Comparison of ENCODE assay signal across 25 cellular contexts in genomic region chr10:21719502-21719901, GRCh38.
"Had no signal": no experiment of that assay in that cellular context is flagged by ENCODE, and none has a peak within 500 bp of the region (broad histone marks: within the 10 kb centered on the region; RNA-seq: fewer than 3 reads in every experiment).

No MANE protein-coding gene starts in this region.

- H3K9me3 Mint-ChIP-seq: activated CD4-positive, alpha-beta T cell treated with anti-CD3 and anti-CD28 coated beads, Interleukin-2, amount 10 ng/mL, durations not matched to agents 24 days and 14 days; activated CD8-positive, alpha-beta T cell treated with anti-CD3 and anti-CD28 coated beads for 36 hours; activated naive CD4-positive, alpha-beta T cell treated with anti-CD3 and anti-CD28 coated beads, Interleukin-2, amount 50 U/mL, for 72 hours; activated T-helper 1 cell treated with anti-CD3 and anti-CD28 coated beads, Interleukin-12 subunit alpha, Interleukin-12 subunit beta, Interleukin-2, Interleukin-4 antibody, amounts not matched to agents 30 ng/mL and 10 ng/mL and 1 ng/mL, durations not matched to agents 14 hours and 24 hours and 36 hours; effector memory CD8-positive, alpha-beta T cell; natural killer cell treated with Interleukin-12 subunit alpha and Interleukin-12 subunit beta and Interleukin-15 and Interleukin-18, amount 100 ng/mL, for 72 hours; T-helper 2 cell treated with Interferon-gamma antibody and Interleukin-4, amounts not matched to agents 5 μg/mL and 100 μg/mL, for 36 hours had no signal

- H3K27me3 Mint-ChIP-seq: activated CD4-positive, alpha-beta T cell treated with anti-CD3 and anti-CD28 coated beads, Interleukin-2, amount 10 ng/mL, durations not matched to agents 24 days and 14 days; activated CD8-positive, alpha-beta memory T cell treated with anti-CD3 and anti-CD28 coated beads, Interleukin-2, amount 10 ng/mL, durations not matched to agents 7 days and 5 days; activated CD8-positive, alpha-beta T cell treated with anti-CD3 and anti-CD28 coated beads for 36 hours; effector memory CD8-positive, alpha-beta T cell; natural killer cell treated with Interleukin-12 subunit alpha and Interleukin-12 subunit beta and Interleukin-15 and Interleukin-18, amount 100 ng/mL, for 72 hours had no signal

- H3K27ac Mint-ChIP-seq: activated CD4-positive, alpha-beta T cell treated with anti-CD3 and anti-CD28 coated beads, Interleukin-2, amount 10 ng/mL, durations not matched to agents 24 days and 14 days; activated CD8-positive, alpha-beta memory T cell treated with anti-CD3 and anti-CD28 coated beads, Interleukin-2, amount 10 ng/mL, durations not matched to agents 7 days and 5 days; activated CD8-positive, alpha-beta T cell treated with anti-CD3 and anti-CD28 coated beads for 36 hours; activated naive CD4-positive, alpha-beta T cell treated with anti-CD3 and anti-CD28 coated beads, Interleukin-2, amount 50 U/mL, for 72 hours; activated T-helper 1 cell treated with anti-CD3 and anti-CD28 coated beads, Interleukin-12 subunit alpha, Interleukin-12 subunit beta, Interleukin-2, Interleukin-4 antibody, amounts not matched to agents 30 ng/mL and 10 ng/mL and 1 ng/mL, durations not matched to agents 14 hours and 24 hours and 36 hours; effector memory CD8-positive, alpha-beta T cell; natural killer cell treated with Interleukin-12 subunit alpha and Interleukin-12 subunit beta and Interleukin-15 and Interleukin-18, amount 100 ng/mL, for 72 hours; T-helper 2 cell treated with Interferon-gamma antibody and Interleukin-4, amounts not matched to agents 5 μg/mL and 100 μg/mL, for 36 hours had no signal

- H3K36me3 Mint-ChIP-seq: natural killer cell treated with Interleukin-12 subunit alpha and Interleukin-12 subunit beta and Interleukin-15 and Interleukin-18, amount 100 ng/mL, for 72 hours had no signal

- H3K36me3 ChIP-seq: colonic mucosa, ovary, prostate gland had no signal

- H3K27ac ChIP-seq: colonic mucosa, dorsolateral prefrontal cortex, esophagus squamous epithelium, gastrocnemius medialis, neutrophil, ovary, prostate gland, upper lobe of left lung, VCaP had no signal

- H3K27me3 ChIP-seq: colonic mucosa, dorsolateral prefrontal cortex, esophagus squamous epithelium, gastrocnemius medialis, neutrophil, ovary, upper lobe of left lung had no signal

- DNase-seq: activated CD4-positive, alpha-beta T cell treated with anti-CD3 and anti-CD28 coated beads, Interleukin-2, amount 10 ng/mL, durations not matched to agents 24 days and 14 days; activated CD8-positive, alpha-beta memory T cell treated with anti-CD3 and anti-CD28 coated beads, Interleukin-2, amount 10 ng/mL, durations not matched to agents 7 days and 5 days; activated CD8-positive, alpha-beta T cell treated with anti-CD3 and anti-CD28 coated beads for 36 hours; aorta; colonic mucosa; dorsolateral prefrontal cortex; effector memory CD8-positive, alpha-beta T cell; esophagus squamous epithelium; gastrocnemius medialis; hippocampal formation; left ventricle myocardium superior; mammary epithelial cell; midbrain; ovary; stimulated activated CD4-positive, alpha-beta T cell treated with anti-CD3 and anti-CD28 coated beads, Interleukin-4, amount 100 ng/mL, for 24 hours; stimulated activated naive CD8-positive, alpha-beta T cell treated with anti-CD3 and anti-CD28 coated beads, Interleukin-15, Interleukin-2, amounts not matched to agents 100 U/mL and 50 U/mL, for 24 hours; upper lobe of left lung had no signal

- H3K4me1 ChIP-seq: prostate gland had no signal

- H3K4me3 Mint-ChIP-seq: activated CD4-positive, alpha-beta T cell treated with anti-CD3 and anti-CD28 coated beads, Interleukin-2, amount 10 ng/mL, durations not matched to agents 24 days and 14 days; activated CD8-positive, alpha-beta memory T cell treated with anti-CD3 and anti-CD28 coated beads, Interleukin-2, amount 10 ng/mL, durations not matched to agents 7 days and 5 days; activated CD8-positive, alpha-beta T cell treated with anti-CD3 and anti-CD28 coated beads for 36 hours; activated T-helper 1 cell treated with anti-CD3 and anti-CD28 coated beads, Interleukin-12 subunit alpha, Interleukin-12 subunit beta, Interleukin-2, Interleukin-4 antibody, amounts not matched to agents 30 ng/mL and 10 ng/mL and 1 ng/mL, durations not matched to agents 14 hours and 24 hours and 36 hours; effector memory CD8-positive, alpha-beta T cell; natural killer cell treated with Interleukin-12 subunit alpha and Interleukin-12 subunit beta and Interleukin-15 and Interleukin-18, amount 100 ng/mL, for 72 hours; T-helper 2 cell treated with Interferon-gamma antibody and Interleukin-4, amounts not matched to agents 5 μg/mL and 100 μg/mL, for 36 hours had no signal

- H3K9me3 ChIP-seq: colonic mucosa, esophagus squamous epithelium, gastrocnemius medialis, neutrophil, ovary, prostate gland, upper lobe of left lung had no signal

- H3K4me3 ChIP-seq: colonic mucosa, dorsolateral prefrontal cortex, esophagus squamous epithelium, gastrocnemius medialis, ovary, prostate gland, upper lobe of left lung had no signal

- ATAC-seq: activated CD4-positive, CD25-positive, alpha-beta regulatory T cell treated with anti-CD3 and anti-CD28 coated beads, Interleukin-2, amount 50 U/mL, for 24 hours; activated CD8-positive, alpha-beta memory T cell treated with anti-CD3 and anti-CD28 coated beads, Interleukin-2, amount 10 ng/mL, durations not matched to agents 7 days and 5 days; activated CD8-positive, alpha-beta T cell treated with anti-CD3 and anti-CD28 coated beads for 36 hours; activated naive CD4-positive, alpha-beta T cell treated with anti-CD3 and anti-CD28 coated beads, Interleukin-2, amount 50 U/mL, for 72 hours; effector memory CD8-positive, alpha-beta T cell; gastrocnemius medialis; left ventricle myocardium superior; natural killer cell treated with Interleukin-12 subunit alpha and Interleukin-12 subunit beta and Interleukin-15 and Interleukin-18, amount 100 ng/mL, for 72 hours had no signal
